ENCODE assay signal across 9 cellular contexts in the genomic region with DNA sequence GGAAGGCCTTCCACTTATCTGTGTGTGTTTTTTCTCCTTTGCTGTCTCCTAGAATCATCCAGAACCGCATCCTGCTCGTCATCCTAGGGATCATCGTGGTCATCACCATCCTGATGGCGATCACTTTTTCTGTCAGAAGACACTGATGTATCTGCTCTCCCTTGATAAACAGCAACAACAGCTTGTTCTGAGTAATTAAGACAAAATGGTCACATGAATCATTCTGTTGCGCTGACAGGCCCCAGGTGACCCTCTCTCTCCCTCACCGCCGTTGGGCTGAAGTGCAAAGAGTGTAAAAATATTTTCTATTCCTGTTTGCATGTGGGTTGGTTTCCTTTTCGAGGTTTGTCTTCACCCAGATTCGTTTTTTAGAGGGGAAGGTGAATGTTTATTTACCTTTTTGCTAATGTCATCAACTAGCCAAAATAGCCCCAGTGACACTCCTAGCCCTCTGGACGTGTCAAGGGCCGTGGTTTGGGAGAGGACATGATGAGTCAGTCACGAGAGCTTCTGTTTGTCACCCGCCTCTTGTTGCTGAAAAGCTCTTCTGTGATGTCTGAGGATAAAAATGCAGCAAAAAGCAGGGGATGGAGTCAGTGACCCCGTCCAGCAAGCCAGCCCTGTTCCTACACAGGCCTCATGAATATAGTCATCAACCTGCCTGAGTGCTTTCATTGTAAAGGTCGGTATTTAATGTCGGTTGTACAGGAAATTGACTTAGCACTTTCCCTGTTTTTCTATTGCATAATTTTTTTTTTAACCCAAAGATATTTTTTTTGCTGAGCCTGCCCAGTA.
DNase-seq lines count a peak whose midpoint lies in the region; ATAC-seq and TF ChIP-seq lines count a peak whose summit lies in the region.
"Had no signal": no experiment of that assay in that cellular context is flagged by ENCODE, and none has a peak within 500 bp of the region (broad histone marks: within the 10 kb centered on the region; RNA-seq: fewer than 3 reads in every experiment).

No MANE protein-coding gene starts in this region.

- no peak overlapping the region; the same call in 1 of the 2 replicates for H3K56ac ChIP-seq in IMR-90 (ENCODE audit: extremely low read depth, insufficient read depth, low read length)

- H3K4me3 ChIP-seq in BLaER1 (no peak overlapping the region), IMR-90 (ENCODE audit: insufficient read depth, low read depth, low read length) (no peak overlapping the region), choroid plexus epithelial cell (ENCODE audit: low read depth, low read length) (no peak overlapping the region), mesodermal cell (ENCODE audit: extremely low read depth, insufficient read depth, low read length, poor library complexity, severe bottlenecking) (no peak overlapping the region)
- H3K4me3 ChIP-seq: gastrocnemius medialis had no signal

- H3K9me3 ChIP-seq in BLaER1 (peaks cover 7% of the 10 kb centered on the region; the same call in 1 of the 2 replicates), IMR-90 (ENCODE audit: control insufficient read depth, insufficient read depth, low read length) (no peaks in the 10 kb centered on the region), mesodermal cell (ENCODE audit: control insufficient read depth, low read length) (no peaks in the 10 kb centered on the region)
- H3K9me3 ChIP-seq: gastrocnemius medialis had no signal

- no TSS peak for BruUV-seq in IMR-90 (replicated peaks; lab: Mats Ljungman, UMichigan)

- H3K4ac ChIP-seq in IMR-90 (ENCODE audit: low read depth, low read length) = no peak overlapping the region

- H2BK5ac ChIP-seq in IMR-90 (ENCODE audit: low read depth, low read length, poor library complexity, severe bottlenecking) = no peak overlapping the region

- whole genome bisulfite sequencing in IMR-90 (ENCODE audit: extremely low coverage in 2 of 2, insufficient read length in 1 of 2), 2 experiments = no CpG with 5 or more reads among the region's 16 CpGs
- WGBS in mesodermal cell (ENCODE audit: insufficient coverage in 2 of 2), 2 experiments = 64 to 79% methylated on average over 9 to 10 of the region's 16 CpGs

- H3K36me3 ChIP-seq in BLaER1 = peaks cover 26% of the 10 kb centered on the region
- H3K36me3 ChIP-seq in IMR-90 (ENCODE audit: control insufficient read depth, insufficient read depth, low read length) = no peaks in the 10 kb centered on the region
- peaks cover 12% of the 10 kb centered on the region for H3K36me3 ChIP-seq in mesodermal cell (ENCODE audit: control insufficient read depth, insufficient read depth, low read length)
- H3K36me3 ChIP-seq: gastrocnemius medialis had no signal

- H2BK20ac ChIP-seq in IMR-90 (ENCODE audit: low read depth, low read length) = no peak overlapping the region

- dilution Hi-C loops in IMR-90 (cut with HindIII; ENCODE audit: low sequenced_read_pairs, unreplicated experiment) = no loop called here

- H2BK120ac ChIP-seq in IMR-90 (ENCODE audit: low read depth, low read length) = no peak overlapping the region

- peak overlapping the region; percentile 7; the same call in 1 of the 2 replicates for H3K9ac ChIP-seq in BLaER1
- no peak overlapping the region for H3K9ac ChIP-seq in IMR-90 (ENCODE audit: low read depth, low read length)

- H2AK9ac ChIP-seq in IMR-90 (replicated peaks; ENCODE audit: low read depth, low read length, poor library complexity) = no peak overlapping the region

- H3K9me1 ChIP-seq in IMR-90 (ENCODE audit: insufficient read depth, low read length) = peaks cover 13% of the 10 kb centered on the region

- H3K79me1 ChIP-seq in IMR-90 (ENCODE audit: low read depth in 1 of 2, low read length in 2 of 2) = no peaks in the 10 kb centered on the region

- H3K4me1 ChIP-seq in BLaER1 (peaks cover 31% of the 10 kb centered on the region), IMR-90 (ENCODE audit: control insufficient read depth, insufficient read depth, low read length) (peaks cover 20% of the 10 kb centered on the region), mesodermal cell (ENCODE audit: control insufficient read depth, insufficient read depth, low read length, poor library complexity, severe bottlenecking) (peaks cover 74% of the 10 kb centered on the region)
- H3K4me1 ChIP-seq: gastrocnemius medialis had no signal

- POLR2A ChIA-PET in IMR-90 (lab: Charles Lee; ENCODE audit: unreplicated experiment) = interaction anchor here (0.6 kb wide), 1 partner anchor 1467 kb away, joined by 8 read pairs; no protein-coding TSS in a partner anchor

- H4K20me1 ChIP-seq in BLaER1 (no peaks in the 10 kb centered on the region), IMR-90 (ENCODE audit: insufficient read depth, low read length) (peaks cover 2% of the 10 kb centered on the region; the same call in 1 of the 2 replicates)

- no peak overlapping the region for H4K91ac ChIP-seq in IMR-90 (ENCODE audit: insufficient read depth, low read depth, low read length)

- H2AFZ ChIP-seq in IMR-90 (replicated peaks; ENCODE audit: low read length, poor library complexity) = no peak overlapping the region

- no peak overlapping the region for H3K23ac ChIP-seq in IMR-90 (ENCODE audit: low read depth, low read length)

- DNase-seq in IMR-90 (peak; percentile 67), choroid plexus epithelial cell (ENCODE audit: low read depth) (peak; percentile 79), DMS114 treated with DMSO at 0.1 percent for 48 hours (lab: John Stamatoyannopoulos, UW; ENCODE audit: unreplicated experiment) (no peak), HPDE6-E6E7 (ENCODE audit: extremely low spot score) (no peak)
- DNase-seq in stimulated activated CD4-positive, alpha-beta T cell treated with anti-CD3 and anti-CD28 coated beads, Interleukin-4, amount 100 ng/mL, for 1 hour = no peak
- no peak for DNase-seq in stimulated activated CD4-positive, alpha-beta T cell treated with anti-CD3 and anti-CD28 coated beads, Interleukin-12 subunit alpha, Interleukin-12 subunit beta, amount 100 ng/mL, for 4 hours
- DNase-seq: gastrocnemius medialis had no signal

- peak; percentile 20; the same call in 1 of the 2 replicates for ATAC-seq in IMR-90 (ENCODE audit: low read depth)

- in situ Hi-C loops in IMR-90 (cut with MboI; ENCODE audit: low sequenced_read_pairs) = no loop called here

- no peak overlapping the region for H3K18ac ChIP-seq in IMR-90 (ENCODE audit: low read depth, low read length)

- H4K8ac ChIP-seq in IMR-90 (ENCODE audit: low read depth in 2 of 2, low read length in 2 of 2) = no peak overlapping the region

- H3K27me3 ChIP-seq in BLaER1 = no peaks in the 10 kb centered on the region
- H3K27me3 ChIP-seq in IMR-90 (ENCODE audit: control insufficient read depth, insufficient read depth, low read length) = no peaks in the 10 kb centered on the region
- H3K27me3 ChIP-seq: gastrocnemius medialis had no signal

- intact Hi-C loops in IMR-90 (cut with micrococcal nuclease) = loop anchor here (10.0 kb wide), 2 partner anchors 309 to 569 kb away; no protein-coding TSS in a partner anchor

- peak overlapping the region; percentile 42 for H3K27ac ChIP-seq in BLaER1
- no peak overlapping the region for H3K27ac ChIP-seq in IMR-90 (ENCODE audit: insufficient read depth, low read length)
- peak overlapping the region; percentile 79 for H3K27ac ChIP-seq in mesodermal cell (ENCODE audit: low read depth, low read length, severe bottlenecking)

- peak overlapping the region; percentile 71 for H3K4me2 ChIP-seq in BLaER1
- peak overlapping the region; percentile 6 for H3K4me2 ChIP-seq in IMR-90 (ENCODE audit: low read depth, low read length)

- TF ChIP-seq POLR2A in IMR-90 (IDR thresholded peaks at IDR 0.05; ENCODE audit: low read depth, low read length) = no peak

- H2AK5ac ChIP-seq in IMR-90 (ENCODE audit: low read depth, low read length) = peak overlapping the region; percentile 16; the same call in 1 of the 2 replicates

- H2BK15ac ChIP-seq in IMR-90 (ENCODE audit: low read depth, low read length) = no peak overlapping the region

- TF ChIP-seq CTCF in IMR-90 (conservative IDR thresholded peaks at IDR 0.05; ENCODE audit: low read depth, low read length) (no peak), choroid plexus epithelial cell (conservative IDR thresholded peaks at IDR 0.05; ENCODE audit: low read depth, low read length) (no peak)

- TF ChIP-seq RAD21 in IMR-90 (IDR thresholded peaks at IDR 0.05; ENCODE audit: low read length) = no peak

- no peak overlapping the region for H4K5ac ChIP-seq in IMR-90 (ENCODE audit: low read depth, low read length)

- CTCF ChIA-PET in IMR-90 (lab: Yijun Ruan, JAX) = no interaction called here

- no peak overlapping the region for H3K14ac ChIP-seq in IMR-90 (replicated peaks; ENCODE audit: low read depth, low read length)

TF ChIP-seq in IMR-90, 13 proteins besides CTCF, POLR2A, EP300 and RAD21:
- no peak; the same call in 1 of the 2 replicates for TF ChIP-seq SMC3 (IDR thresholded peaks at IDR 0.05; ENCODE audit: low read depth, low read length)
- TF ChIP-seq RCOR1 (IDR thresholded peaks at IDR 0.05; ENCODE audit: insufficient replicate concordance, low read length) = peak; percentile 50
- TF ChIP-seq BHLHE40 (IDR thresholded peaks at IDR 0.05; ENCODE audit: low read depth, low read length) = peak; percentile 95
TF ChIP-seq in IMR-90: peak in this region for 2.

Comparison
In these comparisons a context has a peak if more than half of its experiments do, and no peak if none do; other contexts are left out.
1. DNase-seq: peak in IMR-90 (single experiment) and choroid plexus epithelial cell (single experiment); none in DMS114 treated with DMSO at 0.1 percent for 48 hours (single experiment), HPDE6-E6E7 (single experiment), stimulated activated CD4-positive, alpha-beta T cell treated with anti-CD3 and anti-CD28 coated beads, Interleukin-4, amount 100 ng/mL, for 1 hour (single experiment) and stimulated activated CD4-positive, alpha-beta T cell treated with anti-CD3 and anti-CD28 coated beads, Interleukin-12 subunit alpha, Interleukin-12 subunit beta, amount 100 ng/mL, for 4 hours (single experiment).